Comparison of ENCODE assay signal across 8 cellular contexts in the genomic region with DNA sequence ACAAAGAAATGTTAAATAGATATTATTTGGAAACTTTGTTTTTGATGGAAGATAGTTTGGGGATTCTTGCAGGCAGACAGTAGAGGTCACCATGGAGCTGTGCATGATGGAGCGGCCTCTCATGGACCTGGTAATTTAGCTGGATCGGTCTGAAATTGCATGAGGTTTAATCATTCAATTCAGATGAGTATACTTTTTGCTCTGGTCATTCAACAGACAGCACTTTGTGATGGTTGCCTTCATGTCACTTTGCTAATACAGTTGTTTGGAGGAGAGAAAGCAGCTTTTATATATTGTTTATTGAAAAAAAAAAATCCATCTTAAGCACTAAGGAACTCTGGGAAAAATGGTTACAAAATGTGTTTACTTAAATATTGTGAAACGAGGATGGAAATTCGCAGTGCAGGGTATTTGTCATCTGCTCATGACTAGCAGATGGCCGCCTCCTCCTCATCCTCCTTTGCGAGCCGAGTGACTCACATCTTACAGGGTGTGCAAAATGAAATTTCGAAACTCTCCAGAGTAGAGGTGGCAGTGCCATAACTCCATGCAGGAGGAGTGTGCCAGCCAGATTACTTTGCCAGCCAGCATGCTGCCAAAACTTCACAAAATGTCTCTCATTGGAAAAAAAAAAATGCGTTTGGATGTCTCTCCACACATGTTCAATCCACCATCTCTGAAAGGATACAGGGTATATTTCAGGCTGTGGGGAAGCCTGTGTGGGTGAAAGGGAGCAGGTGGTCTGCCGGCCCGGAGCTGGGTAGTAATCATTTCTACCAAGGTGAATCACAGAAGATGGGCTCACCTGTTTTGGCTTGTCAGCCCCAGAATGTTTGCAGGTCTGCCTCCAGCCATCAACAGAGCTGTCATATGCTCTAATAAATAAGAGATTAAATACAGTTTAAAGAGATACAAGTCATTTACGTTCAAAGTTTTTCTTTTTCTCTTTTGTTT.
A peak's percentile ranks its signal among the peaks of the same experiment; 100 is the strongest.
DNase-seq lines count a peak whose midpoint lies in the region; ATAC-seq and TF ChIP-seq lines count a peak whose summit lies in the region.

No MANE protein-coding gene starts in this region.

- CTCF ChIA-PET in MCF 10A (lab: Yijun Ruan, JAX) = interaction anchor here (0.6 to 2.6 kb wide), 27 partner anchors 11 to 978 kb away, joined by 3 to 16 read pairs (median 4); no protein-coding TSS in a partner anchor

- POLR2A ChIA-PET in MCF 10A (lab: Yijun Ruan, JAX) = interaction anchor here (0.6 to 4.8 kb wide), 37 partner anchors 8 to 1515 kb away, joined by 3 to 46 read pairs (median 5); no protein-coding TSS in a partner anchor

- peaks cover 27% of the 10 kb centered on the region for H3K4me1 Mint-ChIP-seq in MCF 10A (ENCODE audit: insufficient read depth, unreplicated experiment)

- no peak for ATAC-seq in GM18517 (IDR thresholded peaks at IDR 0.05; ENCODE audit: unreplicated experiment)

- TSS peak; percentile 68 for BruUV-seq in MCF 10A (replicated peaks; lab: Mats Ljungman, UMichigan)

- H3K27me3 Mint-ChIP-seq in MCF 10A (ENCODE audit: insufficient read depth, unreplicated experiment) = peaks cover 18% of the 10 kb centered on the region

- H3K36me3 ChIP-seq in kidney epithelial cell (ENCODE audit: control insufficient read depth, insufficient read depth, low read length) = no peaks in the 10 kb centered on the region

- H3K36me3 Mint-ChIP-seq in MCF 10A (ENCODE audit: insufficient read depth, unreplicated experiment) = no peaks in the 10 kb centered on the region

- intact Hi-C loops in MCF 10A (cut with micrococcal nuclease) = loop anchor here (1.0 to 2.0 kb wide), 8 partner anchors 193 to 889 kb away; no protein-coding TSS in a partner anchor

- TF ChIP-seq CTCF in MCF 10A (IDR thresholded peaks at IDR 0.05; ENCODE audit: unreplicated experiment) = peak; percentile 70
- peak; percentile 60 for TF ChIP-seq CTCF in kidney epithelial cell (IDR thresholded peaks at IDR 0.05; ENCODE audit: insufficient read depth, low read length, poor library complexity, severe bottlenecking)

- H3K4me3 Mint-ChIP-seq in MCF 10A (ENCODE audit: unreplicated experiment) = peak overlapping the region; percentile 64

- DNase-seq in COR-L47 (lab: John Stamatoyannopoulos, UW) (peak; percentile 11), HuH-7 (ENCODE audit: low spot score) (peak; percentile 12), T follicular helper cell (ENCODE audit: low read depth) (peak; percentile 10), MCF 10A (ENCODE audit: unreplicated experiment) (peak; percentile 98), kidney epithelial cell (ENCODE audit: low read depth) (peak; percentile 55), ecto neural progenitor cell (ENCODE audit: low spot score) (no peak)
- DNase-seq in stimulated activated CD4-positive, alpha-beta T cell treated with anti-CD3 and anti-CD28 coated beads, Interleukin-2, amount 100 ng/mL, for 24 hours = peak; percentile 29 to 33

- no peaks in the 10 kb centered on the region for H3K9me3 Mint-ChIP-seq in MCF 10A (ENCODE audit: unreplicated experiment)

- peak overlapping the region; percentile 14 for H3K27ac Mint-ChIP-seq in MCF 10A (ENCODE audit: low read depth, unreplicated experiment)

- H3K4me3 ChIP-seq in kidney epithelial cell (ENCODE audit: low read depth, low read length) = no peak overlapping the region

- H3K27me3 ChIP-seq in kidney epithelial cell (ENCODE audit: control insufficient read depth, insufficient read depth, low read length) = no peaks in the 10 kb centered on the region
